Comparison of ENCODE assay signal across 20 cellular contexts in genomic region chr5:111135406-111135805, GRCh38.
"Had no signal": no experiment of that assay in that cellular context is flagged by ENCODE, and none has a peak within 500 bp of the region (broad histone marks: within the 10 kb centered on the region; RNA-seq: fewer than 3 reads in every experiment).

No MANE protein-coding gene starts in this region.

- H3K36me3 ChIP-seq: neutrophil, spleen, upper lobe of right lung had no signal

- H3K27me3 ChIP-seq: body of pancreas, neutrophil, spleen, upper lobe of right lung had no signal

- H3K4me1 Mint-ChIP-seq: activated CD4-positive, alpha-beta memory T cell treated with anti-CD3 and anti-CD28 coated beads, Interleukin-2, amount 10 ng/mL, durations not matched to agents 7 days and 5 days; activated CD8-positive, alpha-beta memory T cell treated with anti-CD3 and anti-CD28 coated beads, Interleukin-2, amount 10 ng/mL, durations not matched to agents 7 days and 5 days; activated T-helper 17 cell treated with anti-CD3 and anti-CD28 coated beads, Interleukin-2, amount 50 U/mL, for 72 hours had no signal

- ATAC-seq: activated CD8-positive, alpha-beta memory T cell treated with anti-CD3 and anti-CD28 coated beads, Interleukin-2, amount 10 ng/mL, durations not matched to agents 7 days and 5 days; activated T-helper 17 cell treated with anti-CD3 and anti-CD28 coated beads, Interleukin-2, amount 50 U/mL, for 72 hours; body of pancreas; effector memory CD8-positive, alpha-beta T cell; stimulated activated naive B cell treated with anti-CD40 and anti-IgM and Interleukin-4, amounts not matched to agents 10 μg/mL and 1 μg/mL and 100 μg/mL, for 72 hours; upper lobe of right lung had no signal

- H3K27ac ChIP-seq: body of pancreas, neutrophil, spleen, upper lobe of right lung had no signal

- H3K36me3 Mint-ChIP-seq: activated CD8-positive, alpha-beta memory T cell treated with anti-CD3 and anti-CD28 coated beads, Interleukin-2, amount 10 ng/mL, durations not matched to agents 7 days and 5 days; activated naive CD8-positive, alpha-beta T cell treated with anti-CD3 and anti-CD28 coated beads for 36 hours had no signal

- H3K27me3 Mint-ChIP-seq: activated CD4-positive, alpha-beta memory T cell treated with anti-CD3 and anti-CD28 coated beads, Interleukin-2, amount 10 ng/mL, durations not matched to agents 7 days and 5 days; activated T-helper 17 cell treated with anti-CD3 and anti-CD28 coated beads, Interleukin-2, amount 50 U/mL, for 72 hours had no signal

- H3K9me3 Mint-ChIP-seq: activated CD4-positive, alpha-beta memory T cell treated with anti-CD3 and anti-CD28 coated beads, Interleukin-2, amount 10 ng/mL, durations not matched to agents 7 days and 5 days; activated naive CD8-positive, alpha-beta T cell treated with anti-CD3 and anti-CD28 coated beads for 36 hours; activated T-helper 17 cell treated with anti-CD3 and anti-CD28 coated beads, Interleukin-2, amount 50 U/mL, for 72 hours; effector memory CD8-positive, alpha-beta T cell had no signal

- DNase-seq: activated CD4-positive, alpha-beta memory T cell treated with anti-CD3 and anti-CD28 coated beads, Interleukin-2, amount 10 ng/mL, durations not matched to agents 7 days and 5 days; activated CD4-positive, alpha-beta T cell treated with anti-CD3 and anti-CD28 coated beads for 48 hours; activated CD4-positive, CD25-positive, alpha-beta regulatory T cell; activated CD8-positive, alpha-beta memory T cell treated with anti-CD3 and anti-CD28 coated beads, Interleukin-2, amount 10 ng/mL, durations not matched to agents 7 days and 5 days; activated naive CD4-positive, alpha-beta T cell; activated naive CD8-positive, alpha-beta T cell treated with anti-CD3 and anti-CD28 coated beads for 36 hours; activated T-cell treated with anti-CD3 and anti-CD28 coated beads, Interleukin-2, amount 50 U/mL, for 1 hour; amygdala; body of pancreas; effector memory CD8-positive, alpha-beta T cell; left cardiac atrium; spleen; stimulated activated CD4-positive, alpha-beta T cell treated with anti-CD3 and anti-CD28 coated beads, Interleukin-4, amount 100 ng/mL, for 4 hours; stimulated activated naive B cell treated with anti-CD40 and anti-IgM and Interleukin-4, amounts not matched to agents 10 μg/mL and 1 μg/mL and 100 μg/mL, for 72 hours; T-helper 1 cell; T-helper 9 cell; upper lobe of right lung had no signal

- H3K4me3 ChIP-seq: body of pancreas, lung, spleen, upper lobe of right lung had no signal

- H3K4me1 ChIP-seq: body of pancreas, spleen, upper lobe of right lung had no signal

- H3K9me3 ChIP-seq: body of pancreas, neutrophil, spleen, upper lobe of right lung had no signal

- H3K27ac Mint-ChIP-seq: activated CD4-positive, alpha-beta memory T cell treated with anti-CD3 and anti-CD28 coated beads, Interleukin-2, amount 10 ng/mL, durations not matched to agents 7 days and 5 days; activated CD8-positive, alpha-beta memory T cell treated with anti-CD3 and anti-CD28 coated beads, Interleukin-2, amount 10 ng/mL, durations not matched to agents 7 days and 5 days; activated naive CD8-positive, alpha-beta T cell treated with anti-CD3 and anti-CD28 coated beads for 36 hours; activated T-helper 17 cell treated with anti-CD3 and anti-CD28 coated beads, Interleukin-2, amount 50 U/mL, for 72 hours; effector memory CD8-positive, alpha-beta T cell; stimulated activated naive B cell treated with anti-CD40 and anti-IgM and Interleukin-4, amounts not matched to agents 10 μg/mL and 1 μg/mL and 100 μg/mL, for 72 hours had no signal

- H3K4me3 Mint-ChIP-seq: activated CD4-positive, alpha-beta memory T cell treated with anti-CD3 and anti-CD28 coated beads, Interleukin-2, amount 10 ng/mL, durations not matched to agents 7 days and 5 days; activated CD8-positive, alpha-beta memory T cell treated with anti-CD3 and anti-CD28 coated beads, Interleukin-2, amount 10 ng/mL, durations not matched to agents 7 days and 5 days; activated naive CD8-positive, alpha-beta T cell treated with anti-CD3 and anti-CD28 coated beads for 36 hours; activated T-helper 17 cell treated with anti-CD3 and anti-CD28 coated beads, Interleukin-2, amount 50 U/mL, for 72 hours; effector memory CD8-positive, alpha-beta T cell; stimulated activated naive B cell treated with anti-CD40 and anti-IgM and Interleukin-4, amounts not matched to agents 10 μg/mL and 1 μg/mL and 100 μg/mL, for 72 hours had no signal
